In genomic region chr1:225812488-225813249, GRCh38 we compare ENCODE assay signal across 2 cellular contexts.
TF ChIP-seq lines count a peak whose summit lies in the region.

No MANE protein-coding gene starts in this region.

TF ChIP-seq in A549, 52 proteins besides CTCF, POLR2A, EP300 and RAD21:
- TF ChIP-seq CHD2 (IDR thresholded peaks at IDR 0.05; ENCODE audit: low read length, partially characterized antibody) = no peak

TF ChIP-seq in H1, 55 proteins besides CTCF, POLR2A, EP300 and RAD21:
- TF ChIP-seq ATF3 (IDR thresholded peaks at IDR 0.05; ENCODE audit: insufficient read depth, low read depth, low read length) (no peak), HDAC2 (IDR thresholded peaks at IDR 0.05; ENCODE audit: borderline replicate concordance in 1 of 2, low read depth in 2 of 2, low read length in 2 of 2) (no peak), SIRT6 (IDR thresholded peaks at IDR 0.05; ENCODE audit: low read length) (no peak)
